Comparison of ENCODE assay signal across 9 cellular contexts in genomic region chr2:88765154-88765948, GRCh38.
DNase-seq lines count a peak whose midpoint lies in the region; ATAC-seq and TF ChIP-seq lines count a peak whose summit lies in the region.
"Had no signal": no experiment of that assay in that cellular context is flagged by ENCODE, and none has a peak within 500 bp of the region (broad histone marks: within the 10 kb centered on the region; RNA-seq: fewer than 3 reads in every experiment).

No MANE protein-coding gene starts in this region.

- TF ChIP-seq CTCF in left ventricle myocardium inferior (IDR thresholded peaks at IDR 0.05; ENCODE audit: borderline replicate concordance), result no peak
- no peak for TF ChIP-seq CTCF in natural killer cell (IDR thresholded peaks at IDR 0.05)

- intact Hi-C loops in left ventricle myocardium inferior (cut with micrococcal nuclease) (no loop called here), natural killer cell (cut with micrococcal nuclease) (no loop called here)

- no peaks in the 10 kb centered on the region for H3K9me3 Mint-ChIP-seq in natural killer cell

- DNase-seq in NCI-H2171 treated with DMSO at 0.1 percent for 48 hours (lab: John Stamatoyannopoulos, UW) (peak; percentile 14), NCI-H2171 (lab: John Stamatoyannopoulos, UW) (no peak), NCI-H1694 treated with DMSO at 0.1 percent for 48 hours (lab: John Stamatoyannopoulos, UW) (peak; percentile 11), left ventricle myocardium inferior (no peak), 8988T (no peak), natural killer cell (no peak)
- DNase-seq in activated T-cell treated with anti-CD3 and anti-CD28 coated beads, Interleukin-2, amount 50 U/mL, for 48 hours, result peak; percentile 61 to 74

- H3K27ac Mint-ChIP-seq in natural killer cell, result no peak overlapping the region

- ATAC-seq in natural killer cell, result no peak

- peak overlapping the region in 1 of 3 donors; percentile 25 for H3K9ac ChIP-seq in skeletal muscle tissue (ENCODE audit: low read depth in 1 of 3, low read length in 3 of 3)
- H3K9ac ChIP-seq: BLaER1 treated with 17β-estradiol and CSF1 and Interleukin-3, amounts not matched to agents 10 nM and 100 nM had no signal

- H3K27ac ChIP-seq in left ventricle myocardium inferior (replicated peaks) (no peak overlapping the region), skeletal muscle tissue (ENCODE audit: low read depth, low read length) (no peak overlapping the region)
- H3K27ac ChIP-seq: BLaER1 treated with 17β-estradiol and CSF1 and Interleukin-3, amounts not matched to agents 10 nM and 100 nM had no signal

- H3K4me1 Mint-ChIP-seq in natural killer cell, result peaks cover 0 to 8% of the 10 kb centered on the region in 2 donors

- H3K4me1 ChIP-seq in left ventricle myocardium inferior (peaks cover 14% of the 10 kb centered on the region), skeletal muscle tissue (ENCODE audit: control insufficient read depth in 3 of 3, insufficient read depth in 3 of 3, low read length in 3 of 3) (peaks cover 8 to 14% (median 10%) of the 10 kb centered on the region in 3 donors)
- H3K4me1 ChIP-seq: BLaER1 treated with 17β-estradiol and CSF1 and Interleukin-3, amounts not matched to agents 10 nM and 100 nM had no signal

- peak overlapping the region; percentile 61 for H3K4me3 ChIP-seq in left ventricle myocardium inferior
- peak overlapping the region in 2 of 3 donors; percentile 51 to 56 for H3K4me3 ChIP-seq in skeletal muscle tissue (ENCODE audit: low read length in 3 of 3)
- H3K4me3 ChIP-seq: BLaER1 treated with 17β-estradiol and CSF1 and Interleukin-3, amounts not matched to agents 10 nM and 100 nM had no signal

- H3K9me3 ChIP-seq in left ventricle myocardium inferior (replicated peaks) (no peaks in the 10 kb centered on the region), skeletal muscle tissue (ENCODE audit: control insufficient read depth in 3 of 3, low read length in 3 of 3) (peaks cover 0 to 2% (median 0%) of the 10 kb centered on the region in 3 donors)

- H3K36me3 ChIP-seq in left ventricle myocardium inferior, result no peaks in the 10 kb centered on the region
- no peaks in the 10 kb centered on the region for H3K36me3 ChIP-seq in skeletal muscle tissue (ENCODE audit: control insufficient read depth in 3 of 3, insufficient read depth in 3 of 3, low read length in 3 of 3)
- H3K36me3 ChIP-seq: BLaER1 treated with 17β-estradiol and CSF1 and Interleukin-3, amounts not matched to agents 10 nM and 100 nM had no signal

- no peaks in the 10 kb centered on the region for H3K36me3 Mint-ChIP-seq in natural killer cell

- no peak overlapping the region for H3K4me3 Mint-ChIP-seq in natural killer cell

- H3K27me3 Mint-ChIP-seq in natural killer cell (ENCODE audit: low read depth in 2 of 2), result peaks cover 17 to 18% of the 10 kb centered on the region in 2 donors

- H3K27me3 ChIP-seq in left ventricle myocardium inferior (ENCODE audit: low read depth), result peaks cover 31% of the 10 kb centered on the region
- H3K27me3 ChIP-seq in skeletal muscle tissue (ENCODE audit: control insufficient read depth in 3 of 3, insufficient read depth in 3 of 3, low read length in 3 of 3), result peaks cover 15 to 24% (median 23%) of the 10 kb centered on the region in 3 donors
- H3K27me3 ChIP-seq: BLaER1 treated with 17β-estradiol and CSF1 and Interleukin-3, amounts not matched to agents 10 nM and 100 nM had no signal

Comparison
In these comparisons a context has a peak if more than half of its experiments do, and no peak if none do; other contexts are left out.
1. DNase-seq: peak in NCI-H2171 treated with DMSO at 0.1 percent for 48 hours (single experiment), NCI-H1694 treated with DMSO at 0.1 percent for 48 hours (single experiment) and activated T-cell treated with anti-CD3 and anti-CD28 coated beads, Interleukin-2, amount 50 U/mL, for 48 hours (2 of 2); none in NCI-H2171 (single experiment), left ventricle myocardium inferior (single experiment), 8988T (single experiment) and natural killer cell (single experiment).